In genomic region chrX:81201692-81202412, GRCh38 we compare ENCODE assay signal across 8 cellular contexts. TPM values are rescaled to one million over a fixed set of nuclear protein-coding genes. Genes with fewer than 3 reads are reported as not detected.
DNase-seq lines count a peak whose midpoint lies in the region; ATAC-seq lines count a peak whose summit lies in the region.

TSS of gene HMGN5 (minus strand) at chrX:81201913. CDS start at chrX:81121549, 80,364 bp downstream.
TSS of gene SH3BGRL (plus strand) at chrX:81202102. CDS start at chrX:81202201, 99 bp downstream.

- no peaks in the 10 kb centered on the region for H3K4me1 ChIP-seq in effector memory CD4-positive, alpha-beta T cell (ENCODE audit: control insufficient read depth, insufficient read depth, low read length, poor library complexity, severe bottlenecking)

- peak; percentile 93 for ATAC-seq in HG02981 (IDR thresholded peaks at IDR 0.05; ENCODE audit: unreplicated experiment)

- peak within 1 kb of the TSS; percentile 68 for H3K27ac ChIP-seq in effector memory CD4-positive, alpha-beta T cell (ENCODE audit: insufficient read depth, low read length, poor library complexity, severe bottlenecking)

- no peaks in the 10 kb centered on the region for H3K36me3 ChIP-seq in effector memory CD4-positive, alpha-beta T cell (ENCODE audit: control insufficient read depth, insufficient read depth, low read length)

- no peaks in the 10 kb centered on the region for H3K27me3 ChIP-seq in effector memory CD4-positive, alpha-beta T cell (replicated peaks; ENCODE audit: control insufficient read depth, insufficient read depth, low read length, poor library complexity, severe bottlenecking)

- no peaks in the 10 kb centered on the region for H3K9me3 ChIP-seq in effector memory CD4-positive, alpha-beta T cell (ENCODE audit: control insufficient read depth, low read length)

- DNase-seq in NCI-H524 (lab: John Stamatoyannopoulos, UW) = peak; percentile 23 to 56
- DNase-seq in NCI-H524 treated with DMSO at 0.1 percent for 48 hours (lab: John Stamatoyannopoulos, UW) = no peak
- peak; percentile 62 for DNase-seq in NCI-H774 (lab: John Stamatoyannopoulos, UW)
- DNase-seq in activated CD8-positive, alpha-beta memory T cell treated with anti-CD3 and anti-CD28 coated beads for 1 hour (ENCODE audit: extremely low read depth in 1 of 2, low read depth in 1 of 2) = peak; percentile 31 to 51
- peak; percentile 30 to 54 (median 51) for DNase-seq in effector memory CD4-positive, alpha-beta T cell
- DNase-seq in lung microvascular endothelial cell (ENCODE audit: low read depth in 2 of 2) = peak; percentile 69 to 87
- DNase-seq in stimulated activated CD4-positive, alpha-beta T cell treated with anti-CD3 and anti-CD28 coated beads, TNF-alpha, amount 100 ng/mL, for 4 hours (ENCODE audit: low read depth in 3 of 3) = peak; percentile 27 to 40 (median 32)

- peak within 1 kb of the TSS; percentile 62 for H3K4me3 ChIP-seq in effector memory CD4-positive, alpha-beta T cell (ENCODE audit: insufficient read depth, low read depth, low read length, poor library complexity, severe bottlenecking)

RNA-seq across cellular contexts. Expression of gene HMGN5, which starts in this region (rescaled TPM):
- total RNA-seq in lung microvascular endothelial cell = 0.40 and 0.87 TPM in 2 replicates

RNA-seq across cellular contexts. Expression of gene SH3BGRL, which starts in this region (rescaled TPM):
- total RNA-seq in lung microvascular endothelial cell = 24.2 and 30.9 TPM in 2 replicates
